1 cellular context compared by ENCODE assay signal in genomic region chr3:44454258-44454657, GRCh38.
A peak's percentile ranks its signal among the peaks of the same experiment; 100 is the strongest.
TF ChIP-seq lines count a peak whose summit lies in the region.

No MANE protein-coding gene starts in this region.

TF ChIP-seq in HepG2, 621 proteins besides CTCF, POLR2A, EP300 and RAD21 (continues in another document):
- TF ChIP-seq PAXIP1 (CRISPR knock-in tag; conservative IDR thresholded peaks at IDR 0.05): peak; percentile 72
- TF ChIP-seq SOX6 (IDR thresholded peaks at IDR 0.05): no peak
- TF ChIP-seq SOX6 (CRISPR knock-in tag; IDR thresholded peaks at IDR 0.05): peak; percentile 64
- TF ChIP-seq ZNF773 (CRISPR knock-in tag; IDR thresholded peaks at IDR 0.05; ENCODE audit: borderline replicate concordance): no peak
- no peak for TF ChIP-seq ZNF557 (CRISPR knock-in tag; IDR thresholded peaks at IDR 0.05)
- no peak for TF ChIP-seq ZNF768 (CRISPR knock-in tag; IDR thresholded peaks at IDR 0.05)
- no peak for TF ChIP-seq XBP1 (CRISPR knock-in tag; IDR thresholded peaks at IDR 0.05)
- 0 out of 2 replicates have a peak, but pooled peaks have one; percentile 10 for TF ChIP-seq ZMYM3 (CRISPR knock-in tag; IDR thresholded peaks at IDR 0.05)
- TF ChIP-seq CREM (IDR thresholded peaks at IDR 0.05): no peak
- no peak for TF ChIP-seq CREM (CRISPR knock-in tag; IDR thresholded peaks at IDR 0.05)
- TF ChIP-seq NCOA1 (CRISPR knock-in tag; IDR thresholded peaks at IDR 0.05): no peak
- no peak for TF ChIP-seq ZNF644 (CRISPR knock-in tag; IDR thresholded peaks at IDR 0.05; ENCODE audit: low read depth)
- TF ChIP-seq SPEN (CRISPR knock-in tag; IDR thresholded peaks at IDR 0.05; ENCODE audit: low read depth): no peak
- peak; percentile 63; the same call in 1 of the 2 replicates for TF ChIP-seq CEBPB (IDR thresholded peaks at IDR 0.05; ENCODE audit: borderline replicate concordance, low read depth, low read length)
- TF ChIP-seq ZFP1 (CRISPR knock-in tag; IDR thresholded peaks at IDR 0.05): no peak
- TF ChIP-seq ZNF34 (CRISPR knock-in tag; IDR thresholded peaks at IDR 0.05; ENCODE audit: borderline replicate concordance): no peak
- no peak for TF ChIP-seq ZNF460 (CRISPR knock-in tag; IDR thresholded peaks at IDR 0.05; ENCODE audit: borderline replicate concordance)
- TF ChIP-seq SNAPC4 (CRISPR knock-in tag; IDR thresholded peaks at IDR 0.05): no peak
- TF ChIP-seq NAIF1 (CRISPR knock-in tag; IDR thresholded peaks at IDR 0.05; ENCODE audit: borderline replicate concordance): no peak
- peak; percentile 69 for TF ChIP-seq RXRB (CRISPR knock-in tag; IDR thresholded peaks at IDR 0.05; ENCODE audit: borderline replicate concordance)
- TF ChIP-seq ZNF629 (CRISPR knock-in tag; conservative IDR thresholded peaks at IDR 0.05): no peak
- no peak for TF ChIP-seq ZBTB44 (CRISPR knock-in tag; IDR thresholded peaks at IDR 0.05)
- TF ChIP-seq BCLAF1 (IDR thresholded peaks at IDR 0.05): no peak
- peak; percentile 70 for TF ChIP-seq RARA (CRISPR knock-in tag; IDR thresholded peaks at IDR 0.05)
- TF ChIP-seq ZBTB49 (CRISPR knock-in tag; IDR thresholded peaks at IDR 0.05; ENCODE audit: borderline replicate concordance): no peak
- TF ChIP-seq MED1 (CRISPR knock-in tag; IDR thresholded peaks at IDR 0.05): peak; percentile 43; the same call in 1 of the 2 replicates
- TF ChIP-seq ZNF782 (CRISPR knock-in tag; IDR thresholded peaks at IDR 0.05; ENCODE audit: borderline replicate concordance): no peak
- TF ChIP-seq ZNF800 (CRISPR knock-in tag; IDR thresholded peaks at IDR 0.05): no peak
- no peak for TF ChIP-seq NR3C1 (CRISPR knock-in tag; IDR thresholded peaks at IDR 0.05)
- peak; percentile 81 for TF ChIP-seq HNF4A (CRISPR knock-in tag; IDR thresholded peaks at IDR 0.05)
- no peak for TF ChIP-seq TIGD3 (CRISPR knock-in tag; IDR thresholded peaks at IDR 0.05; ENCODE audit: borderline replicate concordance)
- no peak for TF ChIP-seq ZNF17 (CRISPR knock-in tag; IDR thresholded peaks at IDR 0.05)
- TF ChIP-seq NR2F1 (CRISPR knock-in tag; IDR thresholded peaks at IDR 0.05): peak; percentile 26 to 37; a peak in 2 of 4 replicates
- no peak for TF ChIP-seq NKX3-1 (CRISPR knock-in tag; IDR thresholded peaks at IDR 0.05)
- no peak for TF ChIP-seq SRSF1 (optimal IDR thresholded peaks at IDR 0.05; ENCODE audit: low read depth, low read length)
- no peak for TF ChIP-seq FOXP1 (IDR thresholded peaks at IDR 0.05)
- TF ChIP-seq FOXP1 (CRISPR knock-in tag; IDR thresholded peaks at IDR 0.05): no peak
- TF ChIP-seq ZNF292 (CRISPR knock-in tag; IDR thresholded peaks at IDR 0.05; ENCODE audit: borderline replicate concordance, low read depth): 0 out of 2 replicates have a peak, but pooled peaks have one; percentile 45
- peak; percentile 94; the same call in 1 of the 2 replicates for TF ChIP-seq THRA (CRISPR knock-in tag; IDR thresholded peaks at IDR 0.05; ENCODE audit: borderline replicate concordance)
- TF ChIP-seq E2F1 (CRISPR knock-in tag; IDR thresholded peaks at IDR 0.05): no peak
